Comparison of ENCODE assay signal across 29 cellular contexts in genomic region chr6:142421285-142422202, GRCh38.
A peak's percentile ranks its signal among the peaks of the same experiment; 100 is the strongest.
DNase-seq lines count a peak whose midpoint lies in the region; ATAC-seq, FAIRE-seq and TF ChIP-seq lines count a peak whose summit lies in the region.
"Had no signal": no experiment of that assay in that cellular context is flagged by ENCODE, and none has a peak within 500 bp of the region (broad histone marks: within the 10 kb centered on the region; RNA-seq: fewer than 3 reads in every experiment).

No MANE protein-coding gene starts in this region.

- DNase-seq in NCI-H1417 (lab: John Stamatoyannopoulos, UW), result peak in 2 of 3 experiments; percentile 7 to 75
- DNase-seq in NCI-H1417 treated with DMSO at 0.1 percent for 48 hours (lab: John Stamatoyannopoulos, UW), result no peak
- DNase-seq in MG63, result peak; percentile 37
- DNase-seq in astrocyte (ENCODE audit: low read depth), result peak; percentile 34
- DNase-seq in left colon, result no peak
- DNase-seq: 8988T; activated CD4-positive, alpha-beta memory T cell treated with anti-CD3 and anti-CD28 coated beads, Interleukin-2, amount 10 ng/mL, durations not matched to agents 7 days and 5 days; AML-193; CD4-positive, alpha-beta memory T cell; colonic mucosa; effector CD8-positive, alpha-beta T cell; left cardiac atrium; NCI-H1694; NCI-H524 treated with DMSO at 0.1 percent for 48 hours; Peyer's patch; SIG-M5; sigmoid colon; stimulated activated CD4-positive, alpha-beta T cell treated with anti-CD3 and anti-CD28 coated beads, Interleukin-4, amount 100 ng/mL, for 4 hours; stimulated activated naive B cell treated with anti-CD40 and anti-IgM and Interleukin-4, amounts not matched to agents 10 μg/mL and 1 μg/mL and 100 μg/mL, for 72 hours had no signal

- H3K27me3 Mint-ChIP-seq in astrocyte (ENCODE audit: low read depth, unreplicated experiment), result no peaks in the 10 kb centered on the region

- H3K79me2 ChIP-seq in astrocyte (ENCODE audit: insufficient read depth, low read length), result no peaks in the 10 kb centered on the region

- peaks cover 24% of the 10 kb centered on the region for H3K4me1 Mint-ChIP-seq in astrocyte (ENCODE audit: low read depth, unreplicated experiment)
- H3K4me1 Mint-ChIP-seq: activated CD4-positive, alpha-beta memory T cell treated with anti-CD3 and anti-CD28 coated beads, Interleukin-2, amount 10 ng/mL, durations not matched to agents 7 days and 5 days; CD4-positive, alpha-beta memory T cell; memory B cell; stimulated activated naive B cell treated with anti-CD40 and anti-IgM and Interleukin-4, amounts not matched to agents 10 μg/mL and 1 μg/mL and 100 μg/mL, for 72 hours had no signal

- H3K36me3 ChIP-seq in MG63 (no peaks in the 10 kb centered on the region), astrocyte (ENCODE audit: insufficient read depth, low read length) (no peaks in the 10 kb centered on the region), neuron (ENCODE audit: insufficient read depth, low read length) (no peaks in the 10 kb centered on the region)
- H3K36me3 ChIP-seq: colonic mucosa, Peyer's patch, sigmoid colon had no signal

- H3K4me2 ChIP-seq in astrocyte (ENCODE audit: low read length), result no peak overlapping the region

- peak overlapping the region; percentile 72 for H3K27ac Mint-ChIP-seq in astrocyte (ENCODE audit: unreplicated experiment)
- H3K27ac Mint-ChIP-seq: activated CD4-positive, alpha-beta memory T cell treated with anti-CD3 and anti-CD28 coated beads, Interleukin-2, amount 10 ng/mL, durations not matched to agents 7 days and 5 days; activated naive CD4-positive, alpha-beta T cell treated with anti-CD3 and anti-CD28 coated beads, Interleukin-2, amount 50 U/mL, for 72 hours; activated T-helper 2 cell treated with anti-CD3 and anti-CD28 coated beads, Interferon-gamma antibody, Interleukin-2, Interleukin-4, amounts not matched to agents 10 μg/mL and 5 μg/mL and 100 μg/mL, durations not matched to agents 14 hours and 24 hours and 36 hours; CD4-positive, alpha-beta memory T cell; memory B cell; stimulated activated naive B cell treated with anti-CD40 and anti-IgM and Interleukin-4, amounts not matched to agents 10 μg/mL and 1 μg/mL and 100 μg/mL, for 72 hours had no signal

- H3K9ac ChIP-seq in astrocyte (ENCODE audit: low read length), result no peak overlapping the region

- H3K9me3 ChIP-seq in MG63 (no peaks in the 10 kb centered on the region), astrocyte (ENCODE audit: insufficient read depth, low read depth, low read length) (no peaks in the 10 kb centered on the region), neuron (ENCODE audit: low read length) (no peaks in the 10 kb centered on the region)
- H3K9me3 ChIP-seq: colonic mucosa, Peyer's patch had no signal

- H3K9me3 Mint-ChIP-seq in astrocyte (ENCODE audit: unreplicated experiment), result no peaks in the 10 kb centered on the region
- H3K9me3 Mint-ChIP-seq: activated CD4-positive, alpha-beta memory T cell treated with anti-CD3 and anti-CD28 coated beads, Interleukin-2, amount 10 ng/mL, durations not matched to agents 7 days and 5 days had no signal

- H3K27ac ChIP-seq in astrocyte (ENCODE audit: low read depth, low read length), result no peak overlapping the region
- H3K27ac ChIP-seq: colonic mucosa, epithelial cell of prostate, Peyer's patch, sigmoid colon had no signal

- H2AFZ ChIP-seq in astrocyte (ENCODE audit: low read depth, low read length) (no peak overlapping the region), neuron (ENCODE audit: low read depth, low read length) (peak overlapping the region; percentile 16)

- no peak for FAIRE-seq in astrocyte (lab: Jason Lieb, UNC)
- FAIRE-seq: frontal cortex, K562, TTC549 had no signal

- intact Hi-C loops in left colon (cut with DNase I, micrococcal nuclease), result no loop called here

- no peak overlapping the region for H3K4me3 Mint-ChIP-seq in astrocyte (ENCODE audit: unreplicated experiment)
- H3K4me3 Mint-ChIP-seq: activated CD4-positive, alpha-beta memory T cell treated with anti-CD3 and anti-CD28 coated beads, Interleukin-2, amount 10 ng/mL, durations not matched to agents 7 days and 5 days; CD4-positive, alpha-beta memory T cell; memory B cell; stimulated activated naive B cell treated with anti-CD40 and anti-IgM and Interleukin-4, amounts not matched to agents 10 μg/mL and 1 μg/mL and 100 μg/mL, for 72 hours had no signal

- no peak for TF ChIP-seq POLR2A in GM18505 (IDR thresholded peaks at IDR 0.05; ENCODE audit: borderline replicate concordance, extremely low read depth, insufficient read depth, insufficient read length)

- H4K20me1 ChIP-seq in astrocyte (ENCODE audit: insufficient read depth, low read length), result no peaks in the 10 kb centered on the region

- H3K27me3 ChIP-seq in MG63 (no peaks in the 10 kb centered on the region), astrocyte (ENCODE audit: insufficient read depth, low read length) (no peaks in the 10 kb centered on the region), neuron (ENCODE audit: insufficient read depth, low read length) (no peaks in the 10 kb centered on the region)
- H3K27me3 ChIP-seq: colonic mucosa, Peyer's patch, sigmoid colon had no signal

- no peak for TF ChIP-seq CTCF in astrocyte (IDR thresholded peaks at IDR 0.05; ENCODE audit: insufficient read depth, low read depth, low read length)

- H3K4me1 ChIP-seq in astrocyte (ENCODE audit: insufficient read depth, low read length), result peaks cover 10% of the 10 kb centered on the region
- H3K4me1 ChIP-seq in neuron (ENCODE audit: insufficient read depth, low read length), result peaks cover 15% of the 10 kb centered on the region
- H3K4me1 ChIP-seq: colonic mucosa, Peyer's patch, sigmoid colon had no signal

- no peak for ATAC-seq in GM18873 (IDR thresholded peaks at IDR 0.05; ENCODE audit: low FRiP score, unreplicated experiment)
- ATAC-seq in left colon, result no peak
- ATAC-seq in GM18505 (IDR thresholded peaks at IDR 0.05; ENCODE audit: unreplicated experiment), result no peak
- ATAC-seq: activated naive CD4-positive, alpha-beta T cell treated with anti-CD3 and anti-CD28 coated beads, Interleukin-2, amount 50 U/mL, for 72 hours; K562; stimulated activated naive B cell treated with anti-CD40 and anti-IgM and Interleukin-4, amounts not matched to agents 10 μg/mL and 1 μg/mL and 100 μg/mL, for 72 hours had no signal

- H3K4me3 ChIP-seq in MG63 (no peak overlapping the region), astrocyte (ENCODE audit: insufficient read depth, low read depth, low read length) (no peak overlapping the region), neuron (ENCODE audit: low read length) (no peak overlapping the region)
- H3K4me3 ChIP-seq: colonic mucosa, K562, Peyer's patch, sigmoid colon had no signal

- peaks cover 34% of the 10 kb centered on the region for H3K36me3 Mint-ChIP-seq in astrocyte (ENCODE audit: low read depth, unreplicated experiment)
- H3K36me3 Mint-ChIP-seq: activated naive CD4-positive, alpha-beta T cell treated with anti-CD3 and anti-CD28 coated beads, Interleukin-2, amount 50 U/mL, for 72 hours; CD4-positive, alpha-beta memory T cell; memory B cell; stimulated activated naive B cell treated with anti-CD40 and anti-IgM and Interleukin-4, amounts not matched to agents 10 μg/mL and 1 μg/mL and 100 μg/mL, for 72 hours had no signal

Comparison
In these comparisons a context has a peak if more than half of its experiments do, and no peak if none do; other contexts are left out.
1. DNase-seq: peak in NCI-H1417 (2 of 3), MG63 (single experiment) and astrocyte (single experiment); none in NCI-H1417 treated with DMSO at 0.1 percent for 48 hours (single experiment) and left colon (0 of 2).